In the genomic region with DNA sequence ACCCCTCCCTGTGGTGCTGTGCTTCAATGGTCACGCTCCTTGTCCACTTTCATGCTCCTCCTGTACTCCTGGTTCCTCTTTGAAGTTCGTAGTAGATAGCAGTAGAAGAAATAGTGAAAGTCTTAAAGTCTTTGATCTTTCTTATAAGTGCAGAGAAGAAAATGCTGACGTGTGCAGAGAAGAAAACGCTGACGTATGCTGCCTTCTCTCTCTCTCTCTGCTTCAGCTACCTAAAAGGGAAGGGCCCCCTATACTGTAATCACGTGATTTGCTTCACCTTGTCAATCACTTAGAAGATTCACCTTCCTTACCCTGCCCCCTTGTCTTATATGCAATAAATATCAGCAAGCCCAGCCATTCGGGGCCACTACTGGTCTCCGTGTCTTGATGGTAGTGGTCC, we compare ENCODE assay signal across 1 cellular context.
A peak's percentile ranks its signal among the peaks of the same experiment; 100 is the strongest.
TF ChIP-seq lines count a peak whose summit lies in the region.
"Not testable (repeated sequence)": the region's sequence is repeated elsewhere in the genome, so short reads cannot be mapped to it uniquely, and the experiment has no call there.

No MANE protein-coding gene starts in this region.

TF ChIP-seq in K562, 482 proteins besides CTCF, POLR2A, EP300 and RAD21 (continued from another document):
- TF ChIP-seq, protein P1, sequence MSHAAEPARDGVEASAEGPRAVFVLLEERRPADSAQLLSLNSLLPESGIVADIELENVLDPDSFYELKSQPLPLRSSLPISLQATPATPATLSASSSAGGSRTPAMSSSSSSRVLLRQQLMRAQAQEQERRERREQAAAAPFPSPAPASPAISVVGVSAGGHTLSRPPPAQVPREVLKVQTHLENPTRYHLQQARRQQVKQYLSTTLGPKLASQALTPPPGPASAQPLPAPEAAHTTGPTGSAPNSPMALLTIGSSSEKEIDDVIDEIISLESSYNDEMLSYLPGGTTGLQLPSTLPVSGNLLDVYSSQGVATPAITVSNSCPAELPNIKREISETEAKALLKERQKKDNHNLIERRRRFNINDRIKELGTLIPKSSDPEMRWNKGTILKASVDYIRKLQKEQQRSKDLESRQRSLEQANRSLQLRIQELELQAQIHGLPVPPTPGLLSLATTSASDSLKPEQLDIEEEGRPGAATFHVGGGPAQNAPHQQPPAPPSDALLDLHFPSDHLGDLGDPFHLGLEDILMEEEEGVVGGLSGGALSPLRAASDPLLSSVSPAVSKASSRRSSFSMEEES (CRISPR knock-in tag; IDR thresholded peaks at IDR 0.05), result peak; percentile 93
- TF ChIP-seq JUND (IDR thresholded peaks at IDR 0.05; ENCODE audit: borderline replicate concordance, low read depth, low read length); ATF1 (CRISPR knock-in tag; IDR thresholded peaks at IDR 0.05); TOE1 (CRISPR knock-in tag; IDR thresholded peaks at IDR 0.05; ENCODE audit: borderline replicate concordance, low read depth): not testable (repeated sequence)
- peak; percentile 11; the same call in 1 of the 3 replicates for TF ChIP-seq JUND (tag; IDR thresholded peaks at IDR 0.05; ENCODE audit: borderline replicate concordance, low read depth, low read length)
- peak; percentile 96 for TF ChIP-seq MAFG (tag; conservative IDR thresholded peaks at IDR 0.05)
- TF ChIP-seq, protein P2, sequence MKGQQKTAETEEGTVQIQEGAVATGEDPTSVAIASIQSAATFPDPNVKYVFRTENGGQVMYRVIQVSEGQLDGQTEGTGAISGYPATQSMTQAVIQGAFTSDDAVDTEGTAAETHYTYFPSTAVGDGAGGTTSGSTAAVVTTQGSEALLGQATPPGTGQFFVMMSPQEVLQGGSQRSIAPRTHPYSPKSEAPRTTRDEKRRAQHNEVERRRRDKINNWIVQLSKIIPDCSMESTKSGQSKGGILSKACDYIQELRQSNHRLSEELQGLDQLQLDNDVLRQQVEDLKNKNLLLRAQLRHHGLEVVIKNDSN (CRISPR knock-in tag; IDR thresholded peaks at IDR 0.05), result peak; percentile 54; the same call in 1 of the 2 replicates
- TF ChIP-seq MAFF (IDR thresholded peaks at IDR 0.05; ENCODE audit: low read length), result peak; percentile 90
- TF ChIP-seq BHLHE40 (IDR thresholded peaks at IDR 0.05; ENCODE audit: low read length), result peak; percentile 66
- TF ChIP-seq CBFA2T2 (conservative IDR thresholded peaks at IDR 0.05), result peak; percentile 24; the same call in 1 of the 2 replicates
- peak; percentile 91 for TF ChIP-seq MAFK (IDR thresholded peaks at IDR 0.05; ENCODE audit: low read length)
- TF ChIP-seq, protein P3, sequence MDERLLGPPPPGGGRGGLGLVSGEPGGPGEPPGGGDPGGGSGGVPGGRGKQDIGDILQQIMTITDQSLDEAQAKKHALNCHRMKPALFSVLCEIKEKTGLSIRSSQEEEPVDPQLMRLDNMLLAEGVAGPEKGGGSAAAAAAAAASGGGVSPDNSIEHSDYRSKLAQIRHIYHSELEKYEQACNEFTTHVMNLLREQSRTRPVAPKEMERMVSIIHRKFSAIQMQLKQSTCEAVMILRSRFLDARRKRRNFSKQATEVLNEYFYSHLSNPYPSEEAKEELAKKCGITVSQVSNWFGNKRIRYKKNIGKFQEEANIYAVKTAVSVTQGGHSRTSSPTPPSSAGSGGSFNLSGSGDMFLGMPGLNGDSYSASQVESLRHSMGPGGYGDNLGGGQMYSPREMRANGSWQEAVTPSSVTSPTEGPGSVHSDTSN (CRISPR knock-in tag; IDR thresholded peaks at IDR 0.05; ENCODE audit: low read depth), result not testable (repeated sequence)
- TF ChIP-seq, protein P3 (tag; conservative IDR thresholded peaks at IDR 0.05; ENCODE audit: low read depth), result peak; percentile 48; the same call in 1 of the 2 replicates
- TF ChIP-seq, protein P4, sequence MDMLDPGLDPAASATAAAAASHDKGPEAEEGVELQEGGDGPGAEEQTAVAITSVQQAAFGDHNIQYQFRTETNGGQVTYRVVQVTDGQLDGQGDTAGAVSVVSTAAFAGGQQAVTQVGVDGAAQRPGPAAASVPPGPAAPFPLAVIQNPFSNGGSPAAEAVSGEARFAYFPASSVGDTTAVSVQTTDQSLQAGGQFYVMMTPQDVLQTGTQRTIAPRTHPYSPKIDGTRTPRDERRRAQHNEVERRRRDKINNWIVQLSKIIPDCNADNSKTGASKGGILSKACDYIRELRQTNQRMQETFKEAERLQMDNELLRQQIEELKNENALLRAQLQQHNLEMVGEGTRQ (CRISPR knock-in tag; IDR thresholded peaks at IDR 0.05), result peak; percentile 39; the same call in 1 of the 2 replicates
- TF ChIP-seq ATF1 (tag; IDR thresholded peaks at IDR 0.05), result peak; percentile 66
- TF ChIP-seq TOE1 (IDR thresholded peaks at IDR 0.05; ENCODE audit: borderline replicate concordance), result peak; percentile 94
- TF ChIP-seq NFE2 (IDR thresholded peaks at IDR 0.05; ENCODE audit: low read depth), result peak; percentile 33; the same call in 1 of the 2 replicates
- peak; percentile 83 for TF ChIP-seq LEF1 (IDR thresholded peaks at IDR 0.05)
- TF ChIP-seq, protein P5, sequence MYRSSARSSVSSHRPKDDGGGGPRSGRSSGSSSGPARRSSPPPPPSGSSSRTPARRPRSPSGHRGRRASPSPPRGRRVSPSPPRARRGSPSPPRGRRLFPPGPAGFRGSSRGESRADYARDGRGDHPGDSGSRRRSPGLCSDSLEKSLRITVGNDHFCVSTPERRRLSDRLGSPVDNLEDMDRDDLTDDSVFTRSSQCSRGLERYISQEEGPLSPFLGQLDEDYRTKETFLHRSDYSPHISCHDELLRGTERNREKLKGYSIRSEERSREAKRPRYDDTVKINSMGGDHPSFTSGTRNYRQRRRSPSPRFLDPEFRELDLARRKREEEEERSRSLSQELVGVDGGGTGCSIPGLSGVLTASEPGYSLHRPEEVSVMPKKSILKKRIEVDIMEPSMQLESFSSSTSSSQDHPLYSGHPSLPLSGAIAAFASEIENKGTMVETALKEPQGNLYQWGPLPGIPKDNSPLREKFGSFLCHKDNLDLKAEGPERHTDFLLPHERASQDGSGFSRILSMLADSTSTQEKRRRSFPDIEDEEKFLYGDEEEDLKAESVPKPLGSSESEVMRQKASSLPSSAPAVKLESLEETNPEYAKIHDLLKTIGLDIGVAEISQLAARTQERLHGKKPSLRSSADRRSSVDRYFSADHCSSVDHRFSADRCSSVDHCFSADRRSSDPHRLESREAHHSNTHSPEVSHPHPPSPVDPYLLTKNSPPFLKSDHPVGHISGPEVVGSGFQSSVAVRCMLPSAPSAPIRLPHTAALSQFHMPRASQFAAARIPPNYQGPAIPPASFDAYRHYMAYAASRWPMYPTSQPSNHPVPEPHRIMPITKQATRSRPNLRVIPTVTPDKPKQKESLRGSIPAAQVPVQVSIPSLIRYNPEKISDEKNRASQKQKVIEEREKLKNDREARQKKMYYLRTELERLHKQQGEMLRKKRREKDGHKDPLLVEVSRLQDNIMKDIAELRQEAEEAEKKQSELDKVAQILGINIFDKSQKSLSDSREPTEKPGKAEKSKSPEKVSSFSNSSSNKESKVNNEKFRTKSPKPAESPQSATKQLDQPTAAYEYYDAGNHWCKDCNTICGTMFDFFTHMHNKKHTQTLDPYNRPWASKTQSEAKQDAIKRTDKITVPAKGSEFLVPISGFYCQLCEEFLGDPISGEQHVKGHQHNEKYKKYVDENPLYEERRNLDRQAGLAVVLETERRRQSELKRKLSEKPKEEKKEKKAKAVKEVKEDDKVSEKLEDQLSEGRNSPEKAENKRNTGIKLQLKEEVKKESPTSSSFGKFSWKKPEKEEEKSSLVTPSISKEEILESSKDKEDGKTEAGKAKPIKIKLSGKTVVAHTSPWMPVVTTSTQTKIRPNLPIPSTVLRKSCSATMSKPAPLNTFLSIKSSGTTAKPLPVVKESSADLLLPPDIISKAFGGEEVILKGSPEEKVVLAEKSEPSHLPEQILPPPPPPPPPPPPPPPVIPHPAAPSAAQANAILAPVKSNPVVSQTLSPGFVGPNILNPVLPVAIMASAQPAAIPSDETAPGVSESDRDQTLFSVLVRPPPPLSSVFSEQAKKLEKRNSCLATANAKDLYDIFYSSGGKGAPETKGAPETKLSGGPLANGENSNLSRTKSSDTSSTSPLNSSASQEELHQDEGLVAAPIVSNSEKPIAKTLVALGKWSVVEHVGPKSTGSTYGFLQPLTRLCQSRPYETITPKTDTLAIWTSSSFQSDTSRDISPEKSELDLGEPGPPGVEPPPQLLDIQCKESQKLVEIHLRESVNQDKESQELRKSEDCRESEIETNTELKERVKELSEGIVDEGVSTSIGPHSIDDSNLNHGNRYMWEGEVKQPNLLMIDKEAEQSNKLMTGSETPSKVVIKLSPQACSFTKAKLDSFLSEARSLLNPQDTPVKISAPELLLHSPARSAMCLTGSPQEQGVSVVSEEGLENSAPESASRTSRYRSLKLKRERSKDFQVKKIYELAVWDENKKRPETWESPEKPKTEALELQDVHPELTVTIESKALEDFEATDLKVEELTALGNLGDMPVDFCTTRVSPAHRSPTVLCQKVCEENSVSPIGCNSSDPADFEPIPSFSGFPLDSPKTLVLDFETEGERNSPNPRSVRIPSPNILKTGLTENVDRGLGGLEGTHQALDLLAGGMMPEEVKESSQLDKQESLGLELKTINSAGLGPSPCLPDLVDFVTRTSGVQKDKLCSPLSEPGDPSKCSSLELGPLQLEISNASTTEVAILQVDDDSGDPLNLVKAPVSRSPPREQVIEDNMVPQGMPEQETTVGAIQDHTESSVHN (IDR thresholded peaks at IDR 0.05; ENCODE audit: borderline replicate concordance in 1 of 2, low read depth in 1 of 2), result peak in 1 of 2 experiments; percentile 54; a peak in 1 of 4 replicates
- 0 out of 2 replicates have a peak, but pooled peaks have one; percentile 11 for TF ChIP-seq ARID1B (IDR thresholded peaks at IDR 0.05)
- peak; percentile 88 for TF ChIP-seq RAD51 (IDR thresholded peaks at IDR 0.05; ENCODE audit: borderline replicate concordance, low read depth)
- TF ChIP-seq, protein P6, sequence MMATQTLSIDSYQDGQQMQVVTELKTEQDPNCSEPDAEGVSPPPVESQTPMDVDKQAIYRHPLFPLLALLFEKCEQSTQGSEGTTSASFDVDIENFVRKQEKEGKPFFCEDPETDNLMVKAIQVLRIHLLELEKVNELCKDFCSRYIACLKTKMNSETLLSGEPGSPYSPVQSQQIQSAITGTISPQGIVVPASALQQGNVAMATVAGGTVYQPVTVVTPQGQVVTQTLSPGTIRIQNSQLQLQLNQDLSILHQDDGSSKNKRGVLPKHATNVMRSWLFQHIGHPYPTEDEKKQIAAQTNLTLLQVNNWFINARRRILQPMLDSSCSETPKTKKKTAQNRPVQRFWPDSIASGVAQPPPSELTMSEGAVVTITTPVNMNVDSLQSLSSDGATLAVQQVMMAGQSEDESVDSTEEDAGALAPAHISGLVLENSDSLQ (IDR thresholded peaks at IDR 0.05), result peak; percentile 90
- peak; percentile 8 for TF ChIP-seq MEIS2 (IDR thresholded peaks at IDR 0.05; ENCODE audit: partially characterized antibody)
- TF ChIP-seq CREM (IDR thresholded peaks at IDR 0.05; ENCODE audit: low read depth), result peak; percentile 38; the same call in 1 of the 2 replicates
